16 cellular contexts compared by ENCODE assay signal in the genomic region with DNA sequence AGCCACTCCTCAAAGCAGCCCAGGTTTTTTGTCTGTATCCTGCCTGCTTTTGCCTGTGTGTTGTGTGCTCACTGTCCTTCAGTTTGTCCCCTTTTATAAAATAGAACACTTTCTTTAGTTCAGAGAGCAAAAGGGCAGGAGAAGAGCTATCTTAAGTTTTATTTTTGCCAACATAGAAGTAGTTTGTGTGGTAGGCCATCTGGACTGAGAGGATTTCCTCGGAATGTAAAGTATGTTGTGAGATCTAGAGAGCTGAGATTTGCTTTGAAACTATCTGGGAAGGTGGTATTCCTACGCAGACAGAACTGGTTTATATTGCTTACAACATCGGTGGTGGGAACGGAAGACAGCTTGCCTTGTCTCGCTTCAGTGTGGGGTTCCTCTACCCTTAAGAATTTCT.
DNase-seq lines count a peak whose midpoint lies in the region; ATAC-seq, FAIRE-seq and TF ChIP-seq lines count a peak whose summit lies in the region.
"Had no signal": no experiment of that assay in that cellular context is flagged by ENCODE, and none has a peak within 500 bp of the region (broad histone marks: within the 10 kb centered on the region; RNA-seq: fewer than 3 reads in every experiment).

No MANE protein-coding gene starts in this region.

- peak overlapping the region in 1 of 2 donors; percentile 28 for H3K9ac ChIP-seq in kidney (ENCODE audit: low read length in 2 of 2)

- no peaks in the 10 kb centered on the region for H3K36me3 ChIP-seq in kidney (ENCODE audit: control insufficient read depth in 1 of 2, insufficient read depth in 2 of 2, low read length in 2 of 2)
- H3K36me3 ChIP-seq: heart right ventricle, thoracic aorta had no signal

- no peak for ATAC-seq in stimulated activated memory B cell treated with anti-CD40 and anti-IgM and Interleukin-4, amounts not matched to agents 10 μg/mL and 1 μg/mL and 100 μg/mL, for 72 hours
- ATAC-seq: heart right ventricle had no signal

- TF ChIP-seq CTCF in astrocyte of the spinal cord (IDR thresholded peaks at IDR 0.05; ENCODE audit: low read depth, low read length), result no peak
- no peak for TF ChIP-seq CTCF in kidney (IDR thresholded peaks at IDR 0.05; ENCODE audit: borderline replicate concordance, extremely low read depth, insufficient read depth)

- no peaks in the 10 kb centered on the region for H3K27me3 Mint-ChIP-seq in stimulated activated memory B cell treated with anti-CD40 and anti-IgM and Interleukin-4, amounts not matched to agents 10 μg/mL and 1 μg/mL and 100 μg/mL, for 72 hours
- no peaks in the 10 kb centered on the region for H3K27me3 Mint-ChIP-seq in activated CD4-positive, alpha-beta T cell treated with anti-CD3 and anti-CD28 coated beads, Interleukin-2, amount 10 ng/mL, durations not matched to agents 24 days and 14 days

- H3K27ac ChIP-seq in kidney (ENCODE audit: low read depth in 2 of 2, low read length in 2 of 2), result peak overlapping the region; percentile 51 to 59
- H3K27ac ChIP-seq: thoracic aorta, VCaP had no signal

- no peaks in the 10 kb centered on the region for H3K9me3 Mint-ChIP-seq in stimulated activated memory B cell treated with anti-CD40 and anti-IgM and Interleukin-4, amounts not matched to agents 10 μg/mL and 1 μg/mL and 100 μg/mL, for 72 hours
- no peaks in the 10 kb centered on the region for H3K9me3 Mint-ChIP-seq in activated CD4-positive, alpha-beta T cell treated with anti-CD3 and anti-CD28 coated beads, Interleukin-2, amount 10 ng/mL, durations not matched to agents 24 days and 14 days

- no peak overlapping the region for H3K4me3 Mint-ChIP-seq in stimulated activated memory B cell treated with anti-CD40 and anti-IgM and Interleukin-4, amounts not matched to agents 10 μg/mL and 1 μg/mL and 100 μg/mL, for 72 hours
- H3K4me3 Mint-ChIP-seq in activated CD4-positive, alpha-beta T cell treated with anti-CD3 and anti-CD28 coated beads, Interleukin-2, amount 10 ng/mL, durations not matched to agents 24 days and 14 days, result no peak overlapping the region

- DNase-seq in HCEC 1CT (peak; percentile 29), astrocyte of the spinal cord (ENCODE audit: low read depth, low spot score) (peak; percentile 47), kidney (no peak), NCI-H187 (lab: John Stamatoyannopoulos, UW) (no peak), NCI-H2171 (lab: John Stamatoyannopoulos, UW) (no peak)
- DNase-seq in activated CD4-positive, alpha-beta T cell treated with anti-CD3 and anti-CD28 coated beads, Interleukin-2, amount 10 ng/mL, durations not matched to agents 24 days and 14 days, result no peak
- DNase-seq: activated CD8-positive, alpha-beta memory T cell treated with anti-CD3 and anti-CD28 coated beads, Interleukin-2, amount 50 U/mL, for 4 hours; amniotic stem cell; DMS153; heart right ventricle; NCI-H1436; NCI-H748 treated with DMSO at 0.1 percent for 48 hours; Right ventricle myocardium superior had no signal

- H3K4me3 ChIP-seq in astrocyte of the spinal cord (ENCODE audit: low read depth, low read length) (no peak overlapping the region), kidney (ENCODE audit: low read length in 2 of 2) (no peak overlapping the region)
- H3K4me3 ChIP-seq: heart right ventricle, thoracic aorta had no signal

- peaks cover 0 to 22% of the 10 kb centered on the region in 2 donors for H3K4me1 ChIP-seq in kidney (ENCODE audit: control insufficient read depth in 1 of 2, insufficient read depth in 1 of 2, low read depth in 1 of 2, low read length in 2 of 2)

- intact Hi-C loops in kidney (cut with DNase I), result no loop called here
- intact Hi-C loops in activated CD4-positive, alpha-beta T cell treated with anti-CD3 and anti-CD28 coated beads, Interleukin-2, amount 10 ng/mL, durations not matched to agents 24 days and 14 days (cut with micrococcal nuclease), result no loop called here

- no peaks in the 10 kb centered on the region for H3K9me3 ChIP-seq in kidney (ENCODE audit: control insufficient read depth in 1 of 2, low read length in 2 of 2)
- H3K9me3 ChIP-seq: heart right ventricle, thoracic aorta had no signal

- in situ Hi-C loops in astrocyte of the spinal cord (cut with HindIII; ENCODE audit: low sequenced_read_pairs), result no loop called here

- no peak for FAIRE-seq in kidney (lab: Jason Lieb, UNC)

- peak overlapping the region; percentile 8 for H3K27ac Mint-ChIP-seq in stimulated activated memory B cell treated with anti-CD40 and anti-IgM and Interleukin-4, amounts not matched to agents 10 μg/mL and 1 μg/mL and 100 μg/mL, for 72 hours
- no peak overlapping the region for H3K27ac Mint-ChIP-seq in activated CD4-positive, alpha-beta T cell treated with anti-CD3 and anti-CD28 coated beads, Interleukin-2, amount 10 ng/mL, durations not matched to agents 24 days and 14 days

- peaks cover 22% of the 10 kb centered on the region for H3K36me3 Mint-ChIP-seq in stimulated activated memory B cell treated with anti-CD40 and anti-IgM and Interleukin-4, amounts not matched to agents 10 μg/mL and 1 μg/mL and 100 μg/mL, for 72 hours
- H3K36me3 Mint-ChIP-seq in activated CD4-positive, alpha-beta T cell treated with anti-CD3 and anti-CD28 coated beads, Interleukin-2, amount 10 ng/mL, durations not matched to agents 24 days and 14 days (ENCODE audit: low read depth), result peaks cover 2% of the 10 kb centered on the region

- peaks cover 83% of the 10 kb centered on the region for H3K4me1 Mint-ChIP-seq in stimulated activated memory B cell treated with anti-CD40 and anti-IgM and Interleukin-4, amounts not matched to agents 10 μg/mL and 1 μg/mL and 100 μg/mL, for 72 hours
- peaks cover 20% of the 10 kb centered on the region for H3K4me1 Mint-ChIP-seq in activated CD4-positive, alpha-beta T cell treated with anti-CD3 and anti-CD28 coated beads, Interleukin-2, amount 10 ng/mL, durations not matched to agents 24 days and 14 days

Comparison
In these comparisons a context has a peak if more than half of its experiments do, and no peak if none do; other contexts are left out.
1. DNase-seq: peak in HCEC 1CT (single experiment) and astrocyte of the spinal cord (single experiment); none in kidney (single experiment), NCI-H187 (0 of 2), NCI-H2171 (single experiment) and activated CD4-positive, alpha-beta T cell treated with anti-CD3 and anti-CD28 coated beads, Interleukin-2, amount 10 ng/mL, durations not matched to agents 24 days and 14 days (single experiment).